20 cellular contexts compared by ENCODE assay signal in genomic region chr5:154595662-154596061, GRCh38.
"Had no signal": no experiment of that assay in that cellular context is flagged by ENCODE, and none has a peak within 500 bp of the region (broad histone marks: within the 10 kb centered on the region; RNA-seq: fewer than 3 reads in every experiment).

No MANE protein-coding gene starts in this region.

- H3K36me3 ChIP-seq: ovary, right atrium auricular region, tibial artery, upper lobe of right lung, vagina had no signal

- H3K27ac ChIP-seq: hepatocyte, ovary, right atrium auricular region, tibial artery, upper lobe of right lung, vagina had no signal

- DNase-seq: cortex of kidney; dorsolateral prefrontal cortex; effector CD8-positive, alpha-beta T cell; foreskin melanocyte; head of caudate nucleus; kidney glomerular epithelial cell; mucosa of descending colon; natural killer cell; nucleus accumbens; ovary; small intestine; stimulated activated CD4-positive, alpha-beta T cell treated with anti-CD3 and anti-CD28 coated beads, Interleukin-12 subunit alpha, Interleukin-12 subunit beta, amount 100 ng/mL, for 4 hours; stimulated activated CD4-positive, alpha-beta T cell treated with anti-CD3 and anti-CD28 coated beads, Interleukin-2, amount 100 ng/mL, for 48 hours; stimulated activated CD8-positive, alpha-beta memory T cell treated with anti-CD3 and anti-CD28 coated beads, Interleukin-4, amount 100 ng/mL, for 48 hours; tibial artery; upper lobe of right lung had no signal

- H3K9me3 ChIP-seq: mucosa of descending colon, ovary, right atrium auricular region, tibial artery, upper lobe of right lung, vagina had no signal

- H2AFZ ChIP-seq: hepatocyte had no signal

- ATAC-seq: mucosa of descending colon; natural killer cell; stimulated activated effector memory CD8-positive, alpha-beta T cell treated with anti-CD3 and anti-CD28 coated beads, Interleukin-12 subunit alpha, Interleukin-12 subunit beta, amount 100 ng/mL, for 72 hours; upper lobe of right lung had no signal

- H3K4me2 ChIP-seq: hepatocyte had no signal

- H3K4me1 ChIP-seq: right atrium auricular region, tibial artery, upper lobe of right lung, vagina had no signal

- H3K4me3 ChIP-seq: dorsolateral prefrontal cortex, hepatocyte, mucosa of descending colon, ovary, right atrium auricular region, tibial artery, upper lobe of right lung, vagina had no signal

- H3K27me3 ChIP-seq: hepatocyte, ovary, right atrium auricular region, upper lobe of right lung, vagina had no signal
